ENCODE assay signal across 9 cellular contexts in genomic region chr19:7872306-7873204, GRCh38. TPM values are rescaled to one million over a fixed set of nuclear protein-coding genes. Genes with fewer than 3 reads are reported as not detected.
DNase-seq lines count a peak whose midpoint lies in the region; TF ChIP-seq lines count a peak whose summit lies in the region.
"Had no signal": no experiment of that assay in that cellular context is flagged by ENCODE, and none has a peak within 500 bp of the region (broad histone marks: within the 10 kb centered on the region; RNA-seq: fewer than 3 reads in every experiment).

No MANE protein-coding gene starts in this region.

- H3K4me1 Mint-ChIP-seq in glutamatergic neuron (ENCODE audit: low read depth, unreplicated experiment) = peaks cover 4% of the 10 kb centered on the region

- H3K27me3 ChIP-seq in H7 (ENCODE audit: control insufficient read depth, insufficient read depth, low read length) = peaks cover 35% of the 10 kb centered on the region
- H3K27me3 ChIP-seq in rectal smooth muscle tissue (ENCODE audit: control insufficient read depth, insufficient read depth, low read length) = peaks cover 16% of the 10 kb centered on the region
- H3K27me3 ChIP-seq: thyroid gland had no signal

- H3K9ac ChIP-seq in rectal smooth muscle tissue (ENCODE audit: low read length) = no peak overlapping the region

- H3K27ac ChIP-seq in RWPE1 = peak overlapping the region; percentile 89
- H3K27ac ChIP-seq in rectal smooth muscle tissue (ENCODE audit: low read depth, low read length) = no peak overlapping the region
- H3K27ac ChIP-seq: SJSA1, thyroid gland had no signal

- H3K4me3 ChIP-seq in H7 (ENCODE audit: insufficient read depth, low read depth, low read length) = peak overlapping the region; percentile 16
- H3K4me3 ChIP-seq in rectal smooth muscle tissue (ENCODE audit: low read length) = peak overlapping the region; percentile 57
- H3K4me3 ChIP-seq: SJSA1, thyroid gland had no signal

- TF ChIP-seq CTCF in RWPE1 (conservative IDR thresholded peaks at IDR 0.05; ENCODE audit: low read depth) (no peak), glutamatergic neuron (IDR thresholded peaks at IDR 0.05; ENCODE audit: partially characterized antibody, unreplicated experiment) (no peak)

- H3K4me3 Mint-ChIP-seq in glutamatergic neuron (ENCODE audit: unreplicated experiment) = peak overlapping the region; percentile 65

- POLR2A ChIA-PET in RWPE1 (lab: Yijun Ruan, JAX; ENCODE audit: low non-redundant PET) = no interaction called here

- H3K36me3 ChIP-seq in H7 (replicated peaks; ENCODE audit: control insufficient read depth, insufficient read depth, low read length) = no peaks in the 10 kb centered on the region
- no peaks in the 10 kb centered on the region for H3K36me3 ChIP-seq in rectal smooth muscle tissue (ENCODE audit: control insufficient read depth, insufficient read depth, low read length)
- H3K36me3 ChIP-seq: SJSA1, thyroid gland had no signal

- no peak overlapping the region for H3K27ac Mint-ChIP-seq in glutamatergic neuron (ENCODE audit: unreplicated experiment)

- CTCF ChIA-PET in RWPE1 (lab: Yijun Ruan, JAX) = interaction anchor here (0.6 kb wide), 1 partner anchor 33 kb away, joined by 3 read pairs; no protein-coding TSS in a partner anchor

- DNase-seq in H7 = peak; percentile 4
- DNase-seq in RWPE1 (ENCODE audit: low spot score) = no peak
- DNase-seq in glutamatergic neuron = no peak
- no peak for DNase-seq in COLO829 (ENCODE audit: low spot score)
- no peak for DNase-seq in NCI-H526 (lab: John Stamatoyannopoulos, UW)
- no peak for DNase-seq in globus pallidus (ENCODE audit: low spot score)

- peaks cover 8% of the 10 kb centered on the region for H3K9me3 Mint-ChIP-seq in glutamatergic neuron (ENCODE audit: unreplicated experiment)

- H3K4me1 ChIP-seq in rectal smooth muscle tissue (ENCODE audit: control insufficient read depth, insufficient read depth, low read length) = peaks cover 5% of the 10 kb centered on the region

- no peaks in the 10 kb centered on the region for H3K36me3 Mint-ChIP-seq in glutamatergic neuron (ENCODE audit: unreplicated experiment)

- H3K27me3 Mint-ChIP-seq in glutamatergic neuron (ENCODE audit: unreplicated experiment) = peaks cover 22% of the 10 kb centered on the region

RNA-seq across cellular contexts. Expression of gene PRR36, which starts 1.6 kb away (rescaled TPM):
- 0.14 and 0.22 TPM in 2 replicates for total RNA-seq in H7 (2014; rRNA removed; shearing (Covaris generic))
- total RNA-seq in glutamatergic neuron (ENCODE audit: unreplicated experiment) = 37.4 TPM
- total RNA-seq: SJSA1 had no signal

RNA-seq across cellular contexts. Expression of gene LRRC8E, which starts 15.8 kb away (rescaled TPM):
- total RNA-seq in H7 (2014; rRNA removed; shearing (Covaris generic)) = 1.6 and 4.0 TPM in 2 replicates
- total RNA-seq in glutamatergic neuron (ENCODE audit: unreplicated experiment) = not detected

RNA-seq across cellular contexts. Expression of gene MAP2K7, which starts 31.1 kb away (rescaled TPM):
- total RNA-seq in H7 (2014; rRNA removed; shearing (Covaris generic)) = 21.1 and 24.3 TPM in 2 replicates
- total RNA-seq in glutamatergic neuron (ENCODE audit: unreplicated experiment) = 44.2 TPM

RNA-seq across cellular contexts. Expression of gene TGFBR3L, which starts 42.1 kb away (rescaled TPM):
- 1.7 TPM in 1 of 2 replicates, not detected in the other for total RNA-seq in H7 (2014; rRNA removed; shearing (Covaris generic))
- 0.69 TPM for total RNA-seq in glutamatergic neuron (ENCODE audit: unreplicated experiment)
- total RNA-seq: SJSA1, thyroid gland had no signal

RNA-seq across cellular contexts. Expression of gene EVI5L, which starts 42.5 kb away (rescaled TPM):
- total RNA-seq in H7 (2014; rRNA removed; shearing (Covaris generic)) = 3.5 and 5.0 TPM in 2 replicates
- 36.4 TPM for total RNA-seq in glutamatergic neuron (ENCODE audit: unreplicated experiment)

Comparison
In these comparisons a context has a peak if more than half of its experiments do, and no peak if none do; other contexts are left out.
1. RNA of gene PRR36, which starts 1.6 kb away (total RNA-seq): 37.4 TPM in glutamatergic neuron (single experiment); 0.14 to 0.22 TPM in H7; every median in the first group is over 10 times any median in the second.